8 cellular contexts compared by ENCODE assay signal in genomic region chr19:10701955-10702307, GRCh38. TPM values are rescaled to one million over a fixed set of nuclear protein-coding genes. Genes with fewer than 3 reads are reported as not detected.
DNase-seq lines count a peak whose midpoint lies in the region; ATAC-seq and TF ChIP-seq lines count a peak whose summit lies in the region.

No MANE protein-coding gene starts in this region.

- CTCF ChIA-PET in A673 (lab: Charles Lee), result interaction anchor here (1.0 to 3.2 kb wide), 3 partner anchors 15 to 162 kb away, joined by 3 to 42 read pairs (median 12); no protein-coding TSS in a partner anchor

- POLR2A ChIA-PET in A673 (lab: Charles Lee; ENCODE audit: low non-redundant PET), result no interaction called here

- H2AFZ ChIP-seq in osteoblast (ENCODE audit: low read length), result peak overlapping the region; percentile 95

- no peak for ATAC-seq in HG02678 (IDR thresholded peaks at IDR 0.05; ENCODE audit: unreplicated experiment)

- H3K9me3 ChIP-seq in A673 (ENCODE audit: low read depth, low read length, poor library complexity, severe bottlenecking) (no peaks in the 10 kb centered on the region), osteoblast (ENCODE audit: low read depth, low read length) (no peaks in the 10 kb centered on the region)

- H3K27me3 ChIP-seq in A673 (replicated peaks; ENCODE audit: insufficient read depth, low read depth, low read length, poor library complexity) (no peaks in the 10 kb centered on the region), osteoblast (ENCODE audit: insufficient read depth, low read length) (no peaks in the 10 kb centered on the region)

- TF ChIP-seq CTCF in A673 (conservative IDR thresholded peaks at IDR 0.05; ENCODE audit: low read depth, low read length) (0 out of 2 replicates have a peak, but pooled peaks have one; percentile 35), GM12873 (IDR thresholded peaks at IDR 0.05; ENCODE audit: insufficient read depth, low read depth, low read length, missing control alignments) (peak; percentile 28), VCaP (conservative IDR thresholded peaks at IDR 0.05) (no peak), fibroblast of the aortic adventitia (IDR thresholded peaks at IDR 0.05; ENCODE audit: insufficient read depth, low read length) (no peak), osteoblast (IDR thresholded peaks at IDR 0.05; ENCODE audit: extremely low read depth, low read depth, low read length) (no peak)

- H3K4me2 ChIP-seq in osteoblast (ENCODE audit: insufficient read depth, low read length), result peak overlapping the region; percentile 93

- H4K20me1 ChIP-seq in osteoblast (ENCODE audit: insufficient read depth, low read length), result no peaks in the 10 kb centered on the region

- peak; percentile 72 for DNase-seq in A673 (ENCODE audit: low spot score)
- peak; percentile 66 for DNase-seq in HuH-7 (ENCODE audit: low spot score)
- DNase-seq in fibroblast of the aortic adventitia (ENCODE audit: low read depth), result no peak
- peak; percentile 89 for DNase-seq in osteoblast (ENCODE audit: insufficient read length, low spot score, missing footprints)
- DNase-seq in NK-92 (lab: John Stamatoyannopoulos, UW; ENCODE audit: unreplicated experiment), result no peak

- H3K27ac ChIP-seq in A673 (ENCODE audit: low read depth, low read length, poor library complexity, severe bottlenecking), result peak overlapping the region; percentile 70
- H3K27ac ChIP-seq in VCaP, result peak overlapping the region; percentile 65
- H3K27ac ChIP-seq in osteoblast (ENCODE audit: low read depth, low read length), result peak overlapping the region; percentile 58

- BruUV-seq in A673 (replicated peaks; lab: Mats Ljungman, UMichigan), result no TSS peak

- H3K4me1 ChIP-seq in A673 (ENCODE audit: insufficient read depth, low read length, poor library complexity, severe bottlenecking) (no peaks in the 10 kb centered on the region), osteoblast (ENCODE audit: insufficient read depth, low read length) (peaks cover 5% of the 10 kb centered on the region)

- H3K4me3 ChIP-seq in A673 (ENCODE audit: low read depth, low read length, poor library complexity, severe bottlenecking), result peak overlapping the region; percentile 76
- peak overlapping the region; percentile 99 for H3K4me3 ChIP-seq in fibroblast of the aortic adventitia (ENCODE audit: low read depth, low read length)
- H3K4me3 ChIP-seq in osteoblast (ENCODE audit: insufficient read depth, low read length), result peak overlapping the region; percentile 95

- H3K36me3 ChIP-seq in A673 (ENCODE audit: insufficient read depth, low read length, poor library complexity, severe bottlenecking), result no peaks in the 10 kb centered on the region
- no peaks in the 10 kb centered on the region for H3K36me3 ChIP-seq in osteoblast (ENCODE audit: insufficient read depth, low read length)

- peaks cover 5% of the 10 kb centered on the region for H3K79me2 ChIP-seq in osteoblast (ENCODE audit: insufficient read depth, low read length)

- intact Hi-C loops in A673 (cut with micrococcal nuclease; ENCODE audit: unreplicated experiment), result no loop called here

RNA-seq across cellular contexts. Expression of gene QTRT1, which starts 0.7 kb away (rescaled TPM):
- total RNA-seq in A673 (2021) (82.4 and 89.6 TPM in 2 replicates), fibroblast of the aortic adventitia (ENCODE audit: low replicate concordance) (17.7 and 21.1 TPM in 2 replicates), osteoblast (34.0 and 36.5 TPM in 2 replicates)

RNA-seq across cellular contexts. Expression of gene DNM2, which starts 15.9 kb away (rescaled TPM):
- total RNA-seq in A673 (2021), result 143 and 155 TPM in 2 replicates
- 44.6 and 83.2 TPM in 2 replicates for total RNA-seq in fibroblast of the aortic adventitia (ENCODE audit: low replicate concordance)
- 89.6 and 102 TPM in 2 replicates for total RNA-seq in osteoblast

RNA-seq across cellular contexts. Expression of gene ILF3, which starts 47.8 kb away (rescaled TPM):
- total RNA-seq in A673 (2021) (665 and 683 TPM in 2 replicates), fibroblast of the aortic adventitia (ENCODE audit: low replicate concordance) (68.3 and 119 TPM in 2 replicates), osteoblast (105 and 107 TPM in 2 replicates)

Comparison
In these comparisons a context has a peak if more than half of its experiments do, and no peak if none do; other contexts are left out.
1. DNase-seq: peak in A673 (single experiment), HuH-7 (single experiment) and osteoblast (single experiment); none in fibroblast of the aortic adventitia (single experiment) and NK-92 (single experiment).
2. CTCF ChIP-seq: peak in A673 (single experiment) and GM12873 (single experiment); none in VCaP (single experiment), fibroblast of the aortic adventitia (single experiment) and osteoblast (single experiment).
3. Peak in every context shown above with its lines, with median percentiles within 50 percentile points of each other: H3K27ac ChIP-seq and H3K4me3 ChIP-seq.